9 cellular contexts compared by ENCODE assay signal in genomic region chr4:186149872-186150271, GRCh38. TPM values are rescaled to one million over a fixed set of nuclear protein-coding genes. Genes with fewer than 3 reads are reported as not detected.
A peak's percentile ranks its signal among the peaks of the same experiment; 100 is the strongest.
DNase-seq lines count a peak whose midpoint lies in the region; ATAC-seq and TF ChIP-seq lines count a peak whose summit lies in the region.
"Had no signal": no experiment of that assay in that cellular context is flagged by ENCODE, and none has a peak within 500 bp of the region (broad histone marks: within the 10 kb centered on the region; RNA-seq: fewer than 3 reads in every experiment).

No MANE protein-coding gene starts in this region.

- H3K27ac ChIP-seq in right atrium auricular region (peak overlapping the region in 1 of 2 donors; percentile 23), stomach (peak overlapping the region; percentile 24 to 64 (median 42))

- no peaks in the 10 kb centered on the region for H3K4me1 Mint-ChIP-seq in activated CD8-positive, alpha-beta T cell treated with anti-CD3 and anti-CD28 coated beads for 36 hours (ENCODE audit: low read depth)
- peaks cover 3% of the 10 kb centered on the region for H3K4me1 Mint-ChIP-seq in activated CD8-positive, alpha-beta T cell treated with anti-CD3 and anti-CD28 coated beads, Interleukin-2, amount 10 ng/mL, durations not matched to agents 7 days and 5 days (ENCODE audit: low read depth)

- no peaks in the 10 kb centered on the region for H3K9me3 Mint-ChIP-seq in activated CD8-positive, alpha-beta T cell treated with anti-CD3 and anti-CD28 coated beads for 36 hours
- H3K9me3 Mint-ChIP-seq in activated CD8-positive, alpha-beta T cell treated with anti-CD3 and anti-CD28 coated beads, Interleukin-2, amount 10 ng/mL, durations not matched to agents 7 days and 5 days (ENCODE audit: insufficient read depth), result no peaks in the 10 kb centered on the region
- H3K9me3 Mint-ChIP-seq: CD4-positive, alpha-beta T cell had no signal

- POLR2A ChIA-PET in activated CD8-positive, alpha-beta T cell treated with anti-CD3 and anti-CD28 coated beads for 36 hours (lab: Charles Lee), result no interaction called here
- POLR2A ChIA-PET in activated CD8-positive, alpha-beta T cell treated with anti-CD3 and anti-CD28 coated beads, Interleukin-2, amount 10 ng/mL, durations not matched to agents 7 days and 5 days (lab: Charles Lee), result no interaction called here

- WGBS in stomach, 5 donors, result 19 to 54% (median 21%) methylated on average over 13 to 14 of the region's 14 CpGs

- no peak for TF ChIP-seq EP300 in stomach (IDR thresholded peaks at IDR 0.05)

- CTCF ChIA-PET in activated CD8-positive, alpha-beta T cell treated with anti-CD3 and anti-CD28 coated beads for 36 hours (lab: Charles Lee), result interaction anchor here (0.7 to 1.6 kb wide), 7 partner anchors 9 to 83 kb away, joined by 3 to 5 read pairs (median 4); no protein-coding TSS in a partner anchor
- CTCF ChIA-PET in activated CD8-positive, alpha-beta T cell treated with anti-CD3 and anti-CD28 coated beads, Interleukin-2, amount 10 ng/mL, durations not matched to agents 7 days and 5 days (lab: Charles Lee), result interaction anchor here (0.5 kb wide), 1 partner anchor 81 kb away, joined by 3 read pairs; the partner anchor contains the start of gene TLR3

- ATAC-seq in activated CD8-positive, alpha-beta T cell treated with anti-CD3 and anti-CD28 coated beads for 36 hours, result no peak
- no peak for ATAC-seq in activated CD8-positive, alpha-beta T cell treated with anti-CD3 and anti-CD28 coated beads, Interleukin-2, amount 10 ng/mL, durations not matched to agents 7 days and 5 days
- ATAC-seq in HG02642 (IDR thresholded peaks at IDR 0.05; ENCODE audit: poor library complexity, unreplicated experiment), result no peak

- peak overlapping the region in 1 of 2 donors; percentile 22 for H3K4me3 ChIP-seq in right atrium auricular region
- H3K4me3 ChIP-seq in stomach, result peak overlapping the region in 2 of 4 donors; percentile 7 to 15

- H3K9me3 ChIP-seq in right atrium auricular region (no peaks in the 10 kb centered on the region), stomach (no peaks in the 10 kb centered on the region)

- H3K36me3 ChIP-seq in right atrium auricular region (no peaks in the 10 kb centered on the region), stomach (peaks cover 0 to 29% (median 18%) of the 10 kb centered on the region in 4 donors)

- intact Hi-C loops in activated CD8-positive, alpha-beta T cell treated with anti-CD3 and anti-CD28 coated beads for 36 hours (cut with micrococcal nuclease), result no loop called here
- intact Hi-C loops in stomach (cut with DNase I; ENCODE audit: low total_unique reads), result no loop called here

- no peak overlapping the region for H3K27ac Mint-ChIP-seq in activated CD8-positive, alpha-beta T cell treated with anti-CD3 and anti-CD28 coated beads for 36 hours
- no peak overlapping the region for H3K27ac Mint-ChIP-seq in activated CD8-positive, alpha-beta T cell treated with anti-CD3 and anti-CD28 coated beads, Interleukin-2, amount 10 ng/mL, durations not matched to agents 7 days and 5 days
- H3K27ac Mint-ChIP-seq: CD4-positive, alpha-beta T cell had no signal

- TF ChIP-seq CTCF in activated CD8-positive, alpha-beta T cell treated with anti-CD3 and anti-CD28 coated beads for 36 hours (IDR thresholded peaks at IDR 0.05), result peak; percentile 65
- TF ChIP-seq CTCF in right atrium auricular region (IDR thresholded peaks at IDR 0.05) (peak in 1 of 2 donors; percentile 68), stomach (IDR thresholded peaks at IDR 0.05) (peak in 2 of 7 experiments; percentile 42 to 78)

- no peaks in the 10 kb centered on the region for H3K36me3 Mint-ChIP-seq in activated CD8-positive, alpha-beta T cell treated with anti-CD3 and anti-CD28 coated beads for 36 hours (ENCODE audit: low read depth)
- H3K36me3 Mint-ChIP-seq in activated CD8-positive, alpha-beta T cell treated with anti-CD3 and anti-CD28 coated beads, Interleukin-2, amount 10 ng/mL, durations not matched to agents 7 days and 5 days (ENCODE audit: low read depth), result no peaks in the 10 kb centered on the region

- H3K4me3 Mint-ChIP-seq in activated CD8-positive, alpha-beta T cell treated with anti-CD3 and anti-CD28 coated beads for 36 hours, result no peak overlapping the region
- H3K4me3 Mint-ChIP-seq in activated CD8-positive, alpha-beta T cell treated with anti-CD3 and anti-CD28 coated beads, Interleukin-2, amount 10 ng/mL, durations not matched to agents 7 days and 5 days, result no peak overlapping the region
- H3K4me3 Mint-ChIP-seq: CD4-positive, alpha-beta T cell had no signal

- peaks cover 32% of the 10 kb centered on the region for H3K27me3 Mint-ChIP-seq in activated CD8-positive, alpha-beta T cell treated with anti-CD3 and anti-CD28 coated beads for 36 hours
- H3K27me3 Mint-ChIP-seq in activated CD8-positive, alpha-beta T cell treated with anti-CD3 and anti-CD28 coated beads, Interleukin-2, amount 10 ng/mL, durations not matched to agents 7 days and 5 days (ENCODE audit: low read depth), result peaks cover 26% of the 10 kb centered on the region

- H3K4me1 ChIP-seq in right atrium auricular region (peaks cover 0 to 11% of the 10 kb centered on the region in 2 donors), stomach (peaks cover 9 to 30% (median 24%) of the 10 kb centered on the region in 4 donors)

- DNase-seq in activated CD8-positive, alpha-beta T cell treated with anti-CD3 and anti-CD28 coated beads for 36 hours, result peak; percentile 30
- no peak for DNase-seq in activated CD8-positive, alpha-beta T cell treated with anti-CD3 and anti-CD28 coated beads, Interleukin-2, amount 10 ng/mL, durations not matched to agents 7 days and 5 days
- DNase-seq in activated CD8-positive, alpha-beta memory T cell treated with anti-CD3 and anti-CD28 coated beads, Interleukin-2, amount 50 U/mL, for 48 hours, result peak; percentile 59
- DNase-seq in right atrium auricular region (ENCODE audit: low spot score), result peak; percentile 88
- peak; percentile 62 for DNase-seq in stomach
- no peak for DNase-seq in NCI-H82 treated with DMSO at 0.1 percent for 48 hours (lab: John Stamatoyannopoulos, UW; ENCODE audit: unreplicated experiment)
- no peak for DNase-seq in GM19238 (ENCODE audit: insufficient read length, low spot score)

- no peak for TF ChIP-seq POLR2A in stomach (IDR thresholded peaks at IDR 0.05)

- H3K27me3 ChIP-seq in right atrium auricular region (no peaks in the 10 kb centered on the region), stomach (no peaks in the 10 kb centered on the region)

RNA-seq across cellular contexts. Expression of gene CYP4V2, which starts 41.5 kb away (rescaled TPM):
- 1 to 10 TPM; 4.8 to 5.1 TPM for total RNA-seq in activated CD8-positive, alpha-beta T cell treated with anti-CD3 and anti-CD28 coated beads for 36 hours
- total RNA-seq in activated CD8-positive, alpha-beta T cell treated with anti-CD3 and anti-CD28 coated beads, Interleukin-2, amount 10 ng/mL, durations not matched to agents 7 days and 5 days, result 10 to 100 TPM; 16.1 to 18.1 TPM
- 10 to 100 TPM; 18.9 to 37.7 TPM for total RNA-seq in right atrium auricular region
- total RNA-seq in stomach, result 10 to 100 TPM in 4 of 5 donors, 1 to 10 TPM in 1; 7.0 to 33.2 (median 13.6) TPM
- 10 to 100 TPM in 1 of 3 donors, 1 to 10 TPM in 2; 6.0 to 11.5 (median 7.0) TPM for polyA plus RNA-seq in stomach

RNA-seq across cellular contexts. Expression of gene FAM149A, which starts 45.4 kb away (rescaled TPM):
- total RNA-seq in activated CD8-positive, alpha-beta T cell treated with anti-CD3 and anti-CD28 coated beads for 36 hours, result under 1 TPM; 0.38 to 0.52 TPM
- under 1 TPM; 0.29 to 0.66 TPM for total RNA-seq in activated CD8-positive, alpha-beta T cell treated with anti-CD3 and anti-CD28 coated beads, Interleukin-2, amount 10 ng/mL, durations not matched to agents 7 days and 5 days
- total RNA-seq in right atrium auricular region (1 to 10 TPM; 6.7 to 6.8 TPM), stomach (100 to 1,000 TPM in 1 of 5 donors, 10 to 100 TPM in 3, 1 to 10 TPM in 1; 7.0 to 101 (median 35.9) TPM)
- polyA plus RNA-seq in stomach, result 10 to 100 TPM in 2 of 3 donors, 1 to 10 TPM in 1; 5.6 to 24.7 (median 16.1) TPM

Comparison
In these comparisons a context has a peak if more than half of its experiments do, and no peak if none do; other contexts are left out.
1. DNase-seq: peak in activated CD8-positive, alpha-beta T cell treated with anti-CD3 and anti-CD28 coated beads for 36 hours (single experiment), activated CD8-positive, alpha-beta memory T cell treated with anti-CD3 and anti-CD28 coated beads, Interleukin-2, amount 50 U/mL, for 48 hours (single experiment), right atrium auricular region (single experiment) and stomach (single experiment); none in activated CD8-positive, alpha-beta T cell treated with anti-CD3 and anti-CD28 coated beads, Interleukin-2, amount 10 ng/mL, durations not matched to agents 7 days and 5 days (single experiment), NCI-H82 treated with DMSO at 0.1 percent for 48 hours (single experiment) and GM19238 (single experiment).
2. RNA of gene FAM149A, which starts 45.4 kb away (total RNA-seq): 7.0 to 101 TPM in stomach and 6.7 to 6.8 TPM in right atrium auricular region; 0.29 to 0.66 TPM in activated CD8-positive, alpha-beta T cell treated with anti-CD3 and anti-CD28 coated beads, Interleukin-2, amount 10 ng/mL, durations not matched to agents 7 days and 5 days and 0.38 to 0.52 TPM in activated CD8-positive, alpha-beta T cell treated with anti-CD3 and anti-CD28 coated beads for 36 hours; every median in the first group is over 4 times any median in the second.